8 cellular contexts compared by ENCODE assay signal in the genomic region with DNA sequence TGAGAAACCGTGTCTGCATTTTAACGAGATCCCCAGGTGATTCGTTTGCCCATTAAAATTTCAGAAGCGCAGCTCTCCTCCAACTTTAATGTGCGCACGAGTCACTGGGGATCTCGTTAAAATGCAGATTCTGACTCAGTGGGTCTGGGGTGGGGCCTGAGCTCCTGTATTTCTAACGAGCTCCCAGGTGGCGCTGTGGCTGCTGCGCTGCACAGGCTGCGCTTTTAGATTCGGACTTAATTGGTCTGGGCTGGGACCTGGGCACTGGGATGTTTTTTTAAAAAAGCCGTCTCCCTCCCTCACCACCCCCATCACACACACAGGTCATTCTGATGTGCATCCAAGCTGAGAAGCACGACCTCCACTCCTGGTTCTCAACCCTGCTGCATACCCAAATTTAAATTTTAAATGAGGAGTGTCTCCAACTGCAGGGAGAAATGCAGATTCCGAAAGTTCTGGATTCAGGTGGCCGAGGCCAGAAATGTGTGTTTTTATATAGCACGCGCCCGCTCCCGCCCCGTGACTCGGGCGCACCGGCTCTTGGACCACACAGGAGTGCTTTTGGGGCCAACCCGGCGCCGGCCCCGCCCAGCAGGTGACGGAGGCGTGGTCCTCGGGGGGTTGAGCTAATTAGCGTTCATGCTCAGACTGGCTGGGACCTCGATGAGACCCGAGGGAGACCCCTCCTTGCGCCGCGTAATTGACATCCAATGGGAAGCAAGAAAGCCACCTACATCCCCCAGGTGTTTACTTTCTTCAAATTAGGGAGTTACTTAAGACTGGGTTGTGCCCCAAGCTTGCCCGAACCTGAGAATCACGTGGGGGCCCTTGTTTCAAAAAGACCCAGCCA.
DNase-seq lines count a peak whose midpoint lies in the region; ATAC-seq and TF ChIP-seq lines count a peak whose summit lies in the region.

No MANE protein-coding gene starts in this region.

- POLR2A ChIA-PET in CD8-positive, alpha-beta memory T cell (lab: Charles Lee): no interaction called here

- CTCF ChIA-PET in CD8-positive, alpha-beta memory T cell (lab: Charles Lee): interaction anchor here (1.0 kb wide), 1 partner anchor 23 kb away, joined by 3 read pairs; no protein-coding TSS in a partner anchor

- no peak overlapping the region for H3K27ac ChIP-seq in CD8-positive, alpha-beta memory T cell (ENCODE audit: low read depth, low read length)

- H3K4me3 ChIP-seq in CD8-positive, alpha-beta memory T cell (ENCODE audit: low read length): no peak overlapping the region
- H3K4me3 ChIP-seq in epithelial cell of proximal tubule (ENCODE audit: low read depth, low read length): peak overlapping the region; percentile 66

- peaks cover 30% of the 10 kb centered on the region for H3K4me1 ChIP-seq in CD8-positive, alpha-beta memory T cell (ENCODE audit: insufficient read depth, low read length)

- H3K9me3 ChIP-seq in CD8-positive, alpha-beta memory T cell (ENCODE audit: low read length): no peaks in the 10 kb centered on the region

- H3K27me3 ChIP-seq in CD8-positive, alpha-beta memory T cell (ENCODE audit: insufficient read depth, low read length, poor library complexity, severe bottlenecking): peaks cover 14% of the 10 kb centered on the region

- peaks cover 0 to 3% (median 0%) of the 10 kb centered on the region in 5 donors for H3K9me3 Mint-ChIP-seq in CD8-positive, alpha-beta memory T cell
- H3K9me3 Mint-ChIP-seq in nephron: no peaks in the 10 kb centered on the region

- no peaks in the 10 kb centered on the region for H3K36me3 ChIP-seq in CD8-positive, alpha-beta memory T cell (ENCODE audit: insufficient read depth, low read length)

- H3K36me3 Mint-ChIP-seq in CD8-positive, alpha-beta memory T cell: peaks cover 1 to 11% (median 2%) of the 10 kb centered on the region in 3 donors
- H3K36me3 Mint-ChIP-seq in nephron (ENCODE audit: low read depth): no peaks in the 10 kb centered on the region

- H3K4me1 Mint-ChIP-seq in CD8-positive, alpha-beta memory T cell: peaks cover 19 to 34% (median 22%) of the 10 kb centered on the region in 3 donors
- peaks cover 27% of the 10 kb centered on the region for H3K4me1 Mint-ChIP-seq in nephron

- in situ Hi-C loops in KBM-7 (cut with MboI; ENCODE audit: low pct_unique_long_range_greater_than_20kb, low sequenced_read_pairs): no loop called here

- H3K4me3 Mint-ChIP-seq in CD8-positive, alpha-beta memory T cell: peak overlapping the region in 6 of 7 donors; percentile 36 to 55 (median 47)
- H3K4me3 Mint-ChIP-seq in nephron: peak overlapping the region; percentile 77 to 79 (median 79)

- DNase-seq in CD8-positive, alpha-beta memory T cell: no peak
- DNase-seq in NCI-H69 (lab: John Stamatoyannopoulos, UW) (peak; percentile 62), epithelial cell of proximal tubule (ENCODE audit: low read depth) (no peak), HK-2 (ENCODE audit: unreplicated experiment) (no peak), KBM-7 (no peak)

- ATAC-seq in HG02763 (IDR thresholded peaks at IDR 0.05; ENCODE audit: unreplicated experiment) (no peak), HG02870 (IDR thresholded peaks at IDR 0.05; ENCODE audit: unreplicated experiment) (no peak)

- no peak overlapping the region for H3K27ac Mint-ChIP-seq in CD8-positive, alpha-beta memory T cell
- no peak overlapping the region for H3K27ac Mint-ChIP-seq in nephron

- H3K27me3 Mint-ChIP-seq in CD8-positive, alpha-beta memory T cell: peaks cover 33 to 44% of the 10 kb centered on the region in 2 donors
- H3K27me3 Mint-ChIP-seq in nephron (ENCODE audit: low read depth): peaks cover 63% of the 10 kb centered on the region

- peak; percentile 57 for TF ChIP-seq CTCF in epithelial cell of proximal tubule (conservative IDR thresholded peaks at IDR 0.05; ENCODE audit: low read depth, low read length)
- TF ChIP-seq CTCF in nephron (IDR thresholded peaks at IDR 0.05; ENCODE audit: unreplicated experiment in 3 of 3): no peak
